In genomic region chr1:12511128-12511484, GRCh38 we compare ENCODE assay signal across 13 cellular contexts.
DNase-seq lines count a peak whose midpoint lies in the region; ATAC-seq and TF ChIP-seq lines count a peak whose summit lies in the region.
"Had no signal": no experiment of that assay in that cellular context is flagged by ENCODE, and none has a peak within 500 bp of the region (broad histone marks: within the 10 kb centered on the region; RNA-seq: fewer than 3 reads in every experiment).

No MANE protein-coding gene starts in this region.

- H3K9me3 Mint-ChIP-seq in activated T-cell treated with anti-CD3 and anti-CD28 coated beads, Interleukin-2, amount 50 U/mL, for 72 hours = peaks cover 2 to 3% of the 10 kb centered on the region in 2 donors
- H3K9me3 Mint-ChIP-seq in HFFc6 = no peaks in the 10 kb centered on the region

- TF ChIP-seq CTCF in thyroid gland (IDR thresholded peaks at IDR 0.05) = no peak
- no peak for TF ChIP-seq CTCF in HFFc6 (IDR thresholded peaks at IDR 0.05)

- peaks cover 76% of the 10 kb centered on the region for H3K4me1 Mint-ChIP-seq in activated T-cell treated with anti-CD3 and anti-CD28 coated beads, Interleukin-2, amount 50 U/mL, for 72 hours (ENCODE audit: low read depth)
- H3K4me1 Mint-ChIP-seq in HFFc6 (ENCODE audit: low read depth) = peaks cover 24% of the 10 kb centered on the region

- peaks cover 38 to 46% of the 10 kb centered on the region in 2 donors for H3K4me1 ChIP-seq in thyroid gland
- H3K4me1 ChIP-seq: suprapubic skin had no signal

- no peaks in the 10 kb centered on the region for H3K9me3 ChIP-seq in thyroid gland
- H3K9me3 ChIP-seq: mucosa of descending colon, SJSA1, suprapubic skin had no signal

- H3K27ac ChIP-seq in caudate nucleus (ENCODE audit: low read depth, low read length) (peak overlapping the region; percentile 82), thyroid gland (peak overlapping the region; percentile 83 to 95 (median 83))
- H3K27ac ChIP-seq: GM23248, suprapubic skin had no signal

- peak overlapping the region; percentile 96 for H3K27ac Mint-ChIP-seq in activated T-cell treated with anti-CD3 and anti-CD28 coated beads, Interleukin-2, amount 50 U/mL, for 72 hours
- H3K27ac Mint-ChIP-seq in HFFc6 = no peak overlapping the region

- WGBS in thyroid gland, 2 donors = 74 to 83% methylated on average over 3 of the region's 3 CpGs

- no peak for TF ChIP-seq POLR2A in thyroid gland (IDR thresholded peaks at IDR 0.05)

- H3K4me3 Mint-ChIP-seq in activated T-cell treated with anti-CD3 and anti-CD28 coated beads, Interleukin-2, amount 50 U/mL, for 72 hours = peak overlapping the region; percentile 82 to 84
- no peak overlapping the region for H3K4me3 Mint-ChIP-seq in HFFc6

- H3K36me3 Mint-ChIP-seq in activated T-cell treated with anti-CD3 and anti-CD28 coated beads, Interleukin-2, amount 50 U/mL, for 72 hours (ENCODE audit: insufficient read depth in 2 of 2) = peaks cover 10 to 13% of the 10 kb centered on the region in 2 donors
- no peaks in the 10 kb centered on the region for H3K36me3 Mint-ChIP-seq in HFFc6 (ENCODE audit: low read depth)

- no peaks in the 10 kb centered on the region for H3K27me3 ChIP-seq in thyroid gland
- H3K27me3 ChIP-seq: SJSA1, suprapubic skin had no signal

- peaks cover 7 to 18% of the 10 kb centered on the region in 2 donors for H3K36me3 ChIP-seq in thyroid gland

- no peaks in the 10 kb centered on the region for H3K27me3 Mint-ChIP-seq in activated T-cell treated with anti-CD3 and anti-CD28 coated beads, Interleukin-2, amount 50 U/mL, for 72 hours (ENCODE audit: low read depth)
- H3K27me3 Mint-ChIP-seq in HFFc6 (ENCODE audit: insufficient read depth) = 0 out of 2 replicates have a peak, but pooled peaks cover 1% of the 10 kb centered on the region

- intact Hi-C loops in thyroid gland (cut with DNase I) = no loop called here

- H3K4me3 ChIP-seq in thyroid gland (replicated peaks in 1 of 3) = no peak overlapping the region
- H3K4me3 ChIP-seq: GM23248, mucosa of descending colon, SJSA1 had no signal

- no peak for ATAC-seq in activated T-cell treated with anti-CD3 and anti-CD28 coated beads, Interleukin-2, amount 50 U/mL, for 72 hours (replicated peaks in 1 of 2)
- ATAC-seq in HG03159 (IDR thresholded peaks at IDR 0.05; ENCODE audit: unreplicated experiment) (no peak), GM21723 (IDR thresholded peaks at IDR 0.05; ENCODE audit: unreplicated experiment) (no peak)

- no peak for DNase-seq in activated T-cell treated with anti-CD3 and anti-CD28 coated beads, Interleukin-2, amount 50 U/mL, for 72 hours
- no peak for DNase-seq in activated T-cell treated with anti-CD3 and anti-CD28 coated beads for 4 hours
- no peak for DNase-seq in caudate nucleus (lab: John Stamatoyannopoulos, UW)
- peak; percentile 65 for DNase-seq in mesenteric fat pad (ENCODE audit: low spot score)
- no peak for DNase-seq in thyroid gland
- DNase-seq in HFFc6 = no peak
- DNase-seq: GM23248, NCI-H345 had no signal
